In the genomic region with DNA sequence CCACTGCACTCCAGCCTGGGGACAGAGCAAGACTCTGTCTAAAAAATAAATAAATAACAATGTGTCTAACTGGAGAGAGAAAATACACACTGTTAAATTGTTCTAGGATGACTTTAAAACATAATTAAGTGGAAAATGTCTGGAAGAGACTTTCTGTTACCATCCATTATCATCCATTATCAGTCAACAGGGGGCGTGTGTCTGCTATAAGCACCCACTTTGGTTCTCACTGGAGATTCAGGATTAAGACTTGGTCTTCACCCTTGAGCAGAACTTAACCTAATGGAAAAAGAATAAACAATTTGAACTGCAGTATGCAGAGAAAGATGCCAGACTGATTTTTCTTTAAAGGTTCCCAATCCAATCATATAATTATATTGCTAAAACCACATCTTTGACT, we compare ENCODE assay signal across 14 cellular contexts.
"Had no signal": no experiment of that assay in that cellular context is flagged by ENCODE, and none has a peak within 500 bp of the region (broad histone marks: within the 10 kb centered on the region; RNA-seq: fewer than 3 reads in every experiment).

No MANE protein-coding gene starts in this region.

- H3K4me1 Mint-ChIP-seq: activated naive CD4-positive, alpha-beta T cell treated with anti-CD3 and anti-CD28 coated beads, Interleukin-2, amount 10 ng/mL, durations not matched to agents 7 days and 5 days; memory B cell; nephron progenitor cell had no signal

- H3K4me1 ChIP-seq: adrenal gland, heart right ventricle, left ventricle myocardium inferior, sigmoid colon, suprapubic skin, upper lobe of left lung had no signal

- DNase-seq: activated naive CD4-positive, alpha-beta T cell treated with anti-CD3 and anti-CD28 coated beads, Interleukin-2, amount 10 ng/mL, durations not matched to agents 7 days and 5 days; adrenal gland; caudate nucleus; cortex of kidney; effector CD8-positive, alpha-beta T cell; heart right ventricle; left ventricle myocardium inferior; nephron progenitor cell; sigmoid colon; stimulated activated naive CD4-positive, alpha-beta T cell; upper lobe of left lung had no signal

- H3K9me3 ChIP-seq: adrenal gland, heart right ventricle, sigmoid colon, upper lobe of left lung had no signal

- H3K27ac ChIP-seq: adrenal gland, heart right ventricle, left ventricle myocardium inferior, sigmoid colon, suprapubic skin, upper lobe of left lung had no signal

- H3K4me3 Mint-ChIP-seq: activated naive CD4-positive, alpha-beta T cell treated with anti-CD3 and anti-CD28 coated beads, Interleukin-2, amount 10 ng/mL, durations not matched to agents 7 days and 5 days; memory B cell; nephron progenitor cell had no signal

- H3K27me3 ChIP-seq: adrenal gland, heart right ventricle, sigmoid colon, suprapubic skin, upper lobe of left lung had no signal

- ATAC-seq: heart right ventricle had no signal

- H3K36me3 ChIP-seq: adrenal gland, heart right ventricle, left ventricle myocardium inferior, sigmoid colon, suprapubic skin, upper lobe of left lung had no signal

- H3K9me3 Mint-ChIP-seq: nephron progenitor cell had no signal

- H3K27ac Mint-ChIP-seq: activated naive CD4-positive, alpha-beta T cell treated with anti-CD3 and anti-CD28 coated beads, Interleukin-2, amount 10 ng/mL, durations not matched to agents 7 days and 5 days; activated T-helper 2 cell treated with anti-CD3 and anti-CD28 coated beads, Interferon-gamma antibody, Interleukin-2, Interleukin-4, amounts not matched to agents 10 μg/mL and 5 μg/mL and 100 μg/mL, durations not matched to agents 14 hours and 24 hours and 36 hours; memory B cell; nephron progenitor cell had no signal

- H3K27me3 Mint-ChIP-seq: activated naive CD4-positive, alpha-beta T cell treated with anti-CD3 and anti-CD28 coated beads, Interleukin-2, amount 10 ng/mL, durations not matched to agents 7 days and 5 days; memory B cell had no signal

- H3K36me3 Mint-ChIP-seq: activated naive CD4-positive, alpha-beta T cell treated with anti-CD3 and anti-CD28 coated beads, Interleukin-2, amount 10 ng/mL, durations not matched to agents 7 days and 5 days; memory B cell had no signal

- H3K4me3 ChIP-seq: adrenal gland, heart right ventricle, left ventricle myocardium inferior, sigmoid colon, suprapubic skin, upper lobe of left lung had no signal
